ENCODE assay signal across 12 cellular contexts in the genomic region with DNA sequence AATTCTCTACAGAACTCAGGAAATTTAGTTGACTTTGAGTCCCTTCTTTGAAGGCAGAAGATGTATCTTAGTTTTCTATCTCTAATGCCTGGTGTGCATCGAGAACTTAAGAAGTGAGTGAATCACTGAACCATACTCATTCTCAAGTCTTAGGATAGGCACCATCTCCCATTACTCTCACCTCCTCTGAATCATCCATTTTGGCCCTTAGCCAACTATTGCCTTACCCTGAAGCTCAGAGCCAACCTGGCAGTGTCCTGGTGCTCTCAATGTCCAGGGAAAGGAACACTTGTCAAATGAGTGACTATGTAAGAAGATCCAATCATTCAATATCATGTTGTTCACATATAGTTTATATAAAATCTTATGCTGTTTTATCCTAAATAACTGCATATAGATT.
DNase-seq lines count a peak whose midpoint lies in the region; ATAC-seq lines count a peak whose summit lies in the region.
"Had no signal": no experiment of that assay in that cellular context is flagged by ENCODE, and none has a peak within 500 bp of the region (broad histone marks: within the 10 kb centered on the region; RNA-seq: fewer than 3 reads in every experiment).

No MANE protein-coding gene starts in this region.

- H3K27ac Mint-ChIP-seq in activated CD4-positive, alpha-beta memory T cell treated with anti-CD3 and anti-CD28 coated beads for 36 hours = no peak overlapping the region
- H3K27ac Mint-ChIP-seq: immature natural killer cell had no signal

- POLR2A ChIA-PET in activated CD4-positive, alpha-beta memory T cell treated with anti-CD3 and anti-CD28 coated beads for 36 hours (lab: Charles Lee) = no interaction called here

- no peaks in the 10 kb centered on the region for H3K4me1 Mint-ChIP-seq in activated CD4-positive, alpha-beta memory T cell treated with anti-CD3 and anti-CD28 coated beads for 36 hours (ENCODE audit: low read depth)
- H3K4me1 Mint-ChIP-seq: immature natural killer cell had no signal

- no peak overlapping the region for H3K27ac ChIP-seq in caudate nucleus (ENCODE audit: low read depth, low read length)

- ATAC-seq in GM21737 (IDR thresholded peaks at IDR 0.05; ENCODE audit: unreplicated experiment) (no peak), HG03521 (IDR thresholded peaks at IDR 0.05; ENCODE audit: unreplicated experiment) (no peak)

- no peak overlapping the region for H3K4me3 Mint-ChIP-seq in activated CD4-positive, alpha-beta memory T cell treated with anti-CD3 and anti-CD28 coated beads for 36 hours
- H3K4me3 Mint-ChIP-seq: immature natural killer cell had no signal

- CTCF ChIA-PET in activated CD4-positive, alpha-beta memory T cell treated with anti-CD3 and anti-CD28 coated beads for 36 hours (lab: Charles Lee) = interaction anchor here (1.8 kb wide), 1 partner anchor 145 kb away, joined by 8 read pairs; no protein-coding TSS in a partner anchor

- intact Hi-C loops in activated CD4-positive, alpha-beta memory T cell treated with anti-CD3 and anti-CD28 coated beads for 36 hours (cut with micrococcal nuclease) = no loop called here

- DNase-seq in AG20443 (ENCODE audit: low spot score) (peak; percentile 23), ELR (ENCODE audit: low read depth) (peak; percentile 88), RKO (ENCODE audit: low spot score) (peak; percentile 78), fibroblast of the conjunctiva (ENCODE audit: low read depth) (peak; percentile 51), caudate nucleus (lab: John Stamatoyannopoulos, UW) (no peak)
- no peak for DNase-seq in activated CD4-positive, alpha-beta memory T cell treated with anti-CD3 and anti-CD28 coated beads for 36 hours
- DNase-seq: activated CD8-positive, alpha-beta memory T cell treated with anti-CD3 and anti-CD28 coated beads, Interleukin-2, amount 50 U/mL, for 48 hours; DND-41; immature natural killer cell; T-helper 1 cell had no signal

- H3K36me3 Mint-ChIP-seq in activated CD4-positive, alpha-beta memory T cell treated with anti-CD3 and anti-CD28 coated beads for 36 hours = peaks cover 35% of the 10 kb centered on the region

- no peaks in the 10 kb centered on the region for H3K9me3 Mint-ChIP-seq in activated CD4-positive, alpha-beta memory T cell treated with anti-CD3 and anti-CD28 coated beads for 36 hours
- H3K9me3 Mint-ChIP-seq: immature natural killer cell had no signal

- H3K27me3 Mint-ChIP-seq in activated CD4-positive, alpha-beta memory T cell treated with anti-CD3 and anti-CD28 coated beads for 36 hours = no peaks in the 10 kb centered on the region

Comparison
In these comparisons a context has a peak if more than half of its experiments do, and no peak if none do; other contexts are left out.
1. DNase-seq: peak in AG20443 (single experiment), ELR (single experiment), RKO (single experiment) and fibroblast of the conjunctiva (single experiment); none in activated CD4-positive, alpha-beta memory T cell treated with anti-CD3 and anti-CD28 coated beads for 36 hours (single experiment) and caudate nucleus (0 of 61).